In genomic region chr7:93148135-93148534, GRCh38 we compare ENCODE assay signal across 8 cellular contexts. TPM values are rescaled to one million over a fixed set of nuclear protein-coding genes. Genes with fewer than 3 reads are reported as not detected.
A peak's percentile ranks its signal among the peaks of the same experiment; 100 is the strongest.
DNase-seq lines count a peak whose midpoint lies in the region; ATAC-seq and TF ChIP-seq lines count a peak whose summit lies in the region.

Gene SAMD9L, minus strand, starts transcription at chr7:93148385. Its CDS starts 12,414 bp downstream, at chr7:93135971.

- no peak for TF ChIP-seq POLR2A in spleen (IDR thresholded peaks at IDR 0.05)

- peaks cover 29% of the 10 kb centered on the region for H3K36me3 Mint-ChIP-seq in T-helper 2 cell treated with Interferon-gamma antibody and Interleukin-4, amounts not matched to agents 5 μg/mL and 100 μg/mL, for 36 hours (ENCODE audit: low read depth)

- no peaks in the 10 kb centered on the region for H3K27me3 Mint-ChIP-seq in T-helper 2 cell treated with Interferon-gamma antibody and Interleukin-4, amounts not matched to agents 5 μg/mL and 100 μg/mL, for 36 hours (ENCODE audit: low read depth)

- no peaks in the 10 kb centered on the region for H3K9me3 ChIP-seq in spleen

- H3K36me3 ChIP-seq in spleen: peaks cover 0 to 29% (median 19%) of the 10 kb centered on the region in 6 donors

- peak within 1 kb of the TSS; percentile 55 to 86 (median 82) for H3K27ac ChIP-seq in spleen

- peaks cover 8 to 64% (median 31%) of the 10 kb centered on the region in 6 donors for H3K4me1 ChIP-seq in spleen

- in situ Hi-C loops in ACHN (cut with HindIII; ENCODE audit: low pct_ligation_motif_present, low pct_unique_long_range_greater_than_20kb, low sequenced_read_pairs): no loop called here

- H3K27ac Mint-ChIP-seq in T-helper 2 cell treated with Interferon-gamma antibody and Interleukin-4, amounts not matched to agents 5 μg/mL and 100 μg/mL, for 36 hours: peak within 1 kb of the TSS; percentile 96

- DNase-seq in ACHN: peak; percentile 56
- no peak for DNase-seq in T-helper 2 cell treated with Interferon-gamma antibody and Interleukin-4, amounts not matched to agents 5 μg/mL and 100 μg/mL, for 36 hours (ENCODE audit: low spot score)
- DNase-seq in glomerular endothelial cell (ENCODE audit: extremely low read depth, low read depth, low spot score): no peak
- no peak for DNase-seq in spleen
- no peak for DNase-seq in NCI-H187 treated with DMSO at 0.1 percent for 48 hours (lab: John Stamatoyannopoulos, UW)
- DNase-seq in NCI-H146 (lab: John Stamatoyannopoulos, UW): no peak

- no peak for TF ChIP-seq CTCF in spleen (IDR thresholded peaks at IDR 0.05 in 8 of 11, conservative IDR thresholded peaks at IDR 0.05 in 3 of 11)

- H3K4me1 Mint-ChIP-seq in T-helper 2 cell treated with Interferon-gamma antibody and Interleukin-4, amounts not matched to agents 5 μg/mL and 100 μg/mL, for 36 hours (ENCODE audit: low read depth): peaks cover 27% of the 10 kb centered on the region

- H3K4me3 Mint-ChIP-seq in T-helper 2 cell treated with Interferon-gamma antibody and Interleukin-4, amounts not matched to agents 5 μg/mL and 100 μg/mL, for 36 hours: peak within 1 kb of the TSS; percentile 95

- peak; percentile 71 for ATAC-seq in GM18907 (IDR thresholded peaks at IDR 0.05; ENCODE audit: unreplicated experiment)
- ATAC-seq in HG03354 (IDR thresholded peaks at IDR 0.05; ENCODE audit: poor library complexity, severe bottlenecking, unreplicated experiment): peak; percentile 72

- intact Hi-C loops in spleen (cut with DNase I; ENCODE audit: low total_unique reads): no loop called here

- WGBS in spleen, 5 donors: 2 to 12% (median 5%) methylated on average over 2 of the region's 2 CpGs

- no peaks in the 10 kb centered on the region for H3K27me3 ChIP-seq in spleen (replicated peaks in 1 of 7)

- H3K4me3 ChIP-seq in spleen: peak within 1 kb of the TSS; percentile 36 to 71 (median 52)

- peaks cover 7% of the 10 kb centered on the region for H3K9me3 Mint-ChIP-seq in T-helper 2 cell treated with Interferon-gamma antibody and Interleukin-4, amounts not matched to agents 5 μg/mL and 100 μg/mL, for 36 hours

RNA-seq across cellular contexts. Expression of gene SAMD9L, which starts in this region (rescaled TPM):
- total RNA-seq in glomerular endothelial cell (22.6 and 43.6 TPM in 2 replicates), spleen (10 to 100 TPM; 34.8 to 61.3 (median 52.7) TPM)
- polyA plus RNA-seq in spleen: 10 to 100 TPM in 2 of 3 donors, 1 to 10 TPM in 1; 8.5 to 13.0 (median 12.0) TPM
